ENCODE assay signal across 1 cellular context in genomic region chr7:22375359-22376048, GRCh38.
TF ChIP-seq lines count a peak whose summit lies in the region.

No MANE protein-coding gene starts in this region.

TF ChIP-seq in IMR-90, 13 proteins besides CTCF, POLR2A, EP300 and RAD21 (continued from another document):
- TF ChIP-seq USF2 (IDR thresholded peaks at IDR 0.05; ENCODE audit: low read depth, low read length): no peak
- no peak for TF ChIP-seq MAFK (IDR thresholded peaks at IDR 0.05; ENCODE audit: low read depth, low read length)
